26 cellular contexts compared by ENCODE assay signal in genomic region chrX:11421816-11422528, GRCh38.
DNase-seq lines count a peak whose midpoint lies in the region; ATAC-seq, FAIRE-seq and TF ChIP-seq lines count a peak whose summit lies in the region.
"Had no signal": no experiment of that assay in that cellular context is flagged by ENCODE, and none has a peak within 500 bp of the region (broad histone marks: within the 10 kb centered on the region; RNA-seq: fewer than 3 reads in every experiment).

No MANE protein-coding gene starts in this region.

- no peak for TF ChIP-seq EP300 in suprapubic skin (IDR thresholded peaks at IDR 0.05)

- intact Hi-C loops in IMR-90 (cut with micrococcal nuclease), result loop anchor here (10.0 kb wide), 1 partner anchor 277 kb away; no protein-coding TSS in a partner anchor

- dilution Hi-C loops in IMR-90 (cut with HindIII; ENCODE audit: low sequenced_read_pairs, unreplicated experiment), result no loop called here

- peaks cover 0 to 4% of the 10 kb centered on the region in 2 experiments; a peak in 1 of 4 replicates for H3K79me1 ChIP-seq in IMR-90 (ENCODE audit: low read depth in 1 of 2, low read length in 2 of 2)

- no peak overlapping the region; the same call in 2 of the 3 replicates for H2BK15ac ChIP-seq in IMR-90 (ENCODE audit: low read depth, low read length)

- no peak overlapping the region for H4K8ac ChIP-seq in IMR-90 (ENCODE audit: low read depth in 2 of 2, low read length in 2 of 2)

- H3K36me3 ChIP-seq in IMR-90 (ENCODE audit: control insufficient read depth, insufficient read depth, low read length) (no peaks in the 10 kb centered on the region), small intestine (ENCODE audit: control insufficient read depth in 2 of 2, insufficient read depth in 2 of 2, low read length in 2 of 2) (no peaks in the 10 kb centered on the region), suprapubic skin (no peaks in the 10 kb centered on the region)

- no peak overlapping the region for H2AK5ac ChIP-seq in IMR-90 (ENCODE audit: low read depth, low read length)

- H3K56ac ChIP-seq in IMR-90 (ENCODE audit: extremely low read depth, insufficient read depth, low read length), result no peak overlapping the region

- H3K4me3 ChIP-seq in IMR-90 (ENCODE audit: insufficient read depth, low read depth, low read length) (no peak overlapping the region), small intestine (ENCODE audit: low read depth in 1 of 2, low read length in 2 of 2) (no peak overlapping the region), suprapubic skin (no peak overlapping the region)
- H3K4me3 ChIP-seq: hepatocyte had no signal

- H2AFZ ChIP-seq in IMR-90 (replicated peaks; ENCODE audit: low read length, poor library complexity), result no peak overlapping the region
- H2AFZ ChIP-seq: hepatocyte had no signal

- TF ChIP-seq CTCF in IMR-90 (conservative IDR thresholded peaks at IDR 0.05; ENCODE audit: low read depth, low read length) (no peak), suprapubic skin (IDR thresholded peaks at IDR 0.05) (no peak)

- no peak for TF ChIP-seq RAD21 in IMR-90 (IDR thresholded peaks at IDR 0.05; ENCODE audit: low read length)

- H3K9me3 ChIP-seq in IMR-90 (ENCODE audit: control insufficient read depth, insufficient read depth, low read length), result no peaks in the 10 kb centered on the region
- no peaks in the 10 kb centered on the region for H3K9me3 ChIP-seq in small intestine (ENCODE audit: control insufficient read depth, low read depth)
- no peaks in the 10 kb centered on the region for H3K9me3 ChIP-seq in suprapubic skin

- CTCF ChIA-PET in IMR-90 (lab: Yijun Ruan, JAX), result no interaction called here

- peaks cover 4% of the 10 kb centered on the region for H3K9me1 ChIP-seq in IMR-90 (ENCODE audit: insufficient read depth, low read length)

- no peak overlapping the region for H2BK120ac ChIP-seq in IMR-90 (ENCODE audit: low read depth, low read length)

- no peak for ATAC-seq in IMR-90 (ENCODE audit: low read depth)
- peak; percentile 51 for ATAC-seq in stimulated activated memory B cell treated with anti-CD40 and anti-IgM and Interleukin-4, amounts not matched to agents 10 μg/mL and 1 μg/mL and 100 μg/mL, for 72 hours
- ATAC-seq: foreskin keratinocyte, HepG2, left colon had no signal

- H3K23ac ChIP-seq in IMR-90 (ENCODE audit: low read depth, low read length), result no peak overlapping the region

- no peak overlapping the region for H3K18ac ChIP-seq in IMR-90 (ENCODE audit: low read depth, low read length)

- no peak overlapping the region for H3K4me3 Mint-ChIP-seq in stimulated activated memory B cell treated with anti-CD40 and anti-IgM and Interleukin-4, amounts not matched to agents 10 μg/mL and 1 μg/mL and 100 μg/mL, for 72 hours
- H3K4me3 Mint-ChIP-seq: activated B cell treated with CpG ODN at 0.5 μM for 24 hours; activated T-helper 1 cell treated with anti-CD3 and anti-CD28 coated beads, Interleukin-12 subunit alpha, Interleukin-12 subunit beta, Interleukin-2, Interleukin-4 antibody, amounts not matched to agents 30 ng/mL and 10 ng/mL and 1 ng/mL, durations not matched to agents 14 hours and 24 hours and 36 hours; naive B cell; T-helper 2 cell treated with Interferon-gamma antibody and Interleukin-4, amounts not matched to agents 5 μg/mL and 100 μg/mL, for 36 hours had no signal

- in situ Hi-C loops in IMR-90 (cut with MboI; ENCODE audit: low sequenced_read_pairs), result no loop called here

- BruUV-seq in IMR-90 (replicated peaks; lab: Mats Ljungman, UMichigan), result no TSS peak

- 0 out of 2 replicates have a peak overlapping the region, but pooled peaks have one; percentile 19 for H3K14ac ChIP-seq in IMR-90 (replicated peaks; ENCODE audit: low read depth, low read length)

- no peak overlapping the region for H4K5ac ChIP-seq in IMR-90 (ENCODE audit: low read depth, low read length)

- no peak overlapping the region for H2AK9ac ChIP-seq in IMR-90 (replicated peaks; ENCODE audit: low read depth, low read length, poor library complexity)

- no peak for FAIRE-seq in small intestine (lab: Jason Lieb, UNC)
- FAIRE-seq: HepG2 had no signal

- no peaks in the 10 kb centered on the region for H3K27me3 ChIP-seq in IMR-90 (ENCODE audit: control insufficient read depth, insufficient read depth, low read length)
- H3K27me3 ChIP-seq in small intestine (ENCODE audit: control insufficient read depth in 2 of 2, insufficient read depth in 2 of 2, low read length in 2 of 2), result no peaks in the 10 kb centered on the region
- H3K27me3 ChIP-seq in suprapubic skin, result no peaks in the 10 kb centered on the region
- H3K27me3 ChIP-seq: hepatocyte had no signal

- H3K4ac ChIP-seq in IMR-90 (ENCODE audit: low read depth, low read length), result no peak overlapping the region

- WGBS in IMR-90 (ENCODE audit: extremely low coverage in 2 of 2, insufficient read length in 1 of 2), 2 experiments, result 17% methylated on average over 1 of the region's 5 CpGs; no CpG with 5 or more reads in 1 of the 2 experiments
- 55 to 68% (median 56%) methylated on average over 5 of the region's 5 CpGs for WGBS in small intestine, 3 donors
- WGBS in suprapubic skin, result 52% methylated on average over 5 of the region's 5 CpGs

- H3K4me1 Mint-ChIP-seq in stimulated activated memory B cell treated with anti-CD40 and anti-IgM and Interleukin-4, amounts not matched to agents 10 μg/mL and 1 μg/mL and 100 μg/mL, for 72 hours, result peaks cover 29% of the 10 kb centered on the region

- no peak overlapping the region for H3K4me2 ChIP-seq in IMR-90 (ENCODE audit: low read depth, low read length)
- H3K4me2 ChIP-seq: hepatocyte had no signal

- POLR2A ChIA-PET in IMR-90 (lab: Charles Lee; ENCODE audit: unreplicated experiment), result no interaction called here

- no peaks in the 10 kb centered on the region for H3K27me3 Mint-ChIP-seq in stimulated activated memory B cell treated with anti-CD40 and anti-IgM and Interleukin-4, amounts not matched to agents 10 μg/mL and 1 μg/mL and 100 μg/mL, for 72 hours

- no peak overlapping the region; the same call in 1 of the 2 replicates for H2BK20ac ChIP-seq in IMR-90 (ENCODE audit: low read depth, low read length)

- no peak overlapping the region for H3K9ac ChIP-seq in IMR-90 (ENCODE audit: low read depth, low read length)

- no peak for TF ChIP-seq POLR2A in IMR-90 (IDR thresholded peaks at IDR 0.05; ENCODE audit: low read depth, low read length)
- no peak for TF ChIP-seq POLR2A in suprapubic skin (IDR thresholded peaks at IDR 0.05)

- DNase-seq in IMR-90 (no peak), OCI-M1 (lab: John Stamatoyannopoulos, UW) (peak; percentile 48), fibroblast of gingiva (ENCODE audit: low read depth) (peak; percentile 21), small intestine (no peak), NCI-H774 (lab: John Stamatoyannopoulos, UW) (no peak), suprapubic skin (ENCODE audit: low spot score in 2 of 2) (no peak)
- no peak for DNase-seq in central memory CD4-positive, alpha-beta T cell
- DNase-seq: activated B cell treated with CpG ODN at 0.5 μM for 24 hours; activated naive CD4-positive, alpha-beta T cell treated with anti-CD3 and anti-CD28 coated beads, Interleukin-2, amount 50 U/mL, for 16 hours; amniotic stem cell; COR-L47; effector memory CD4-positive, alpha-beta T cell; foreskin keratinocyte; GDM1; H7; left colon; naive B cell; NCI-H1417; NCI-H2081 treated with DMSO at 0.1 percent for 48 hours; NCI-H446 treated with DMSO at 0.1 percent for 48 hours; occipital lobe had no signal

- H2BK5ac ChIP-seq in IMR-90 (ENCODE audit: low read depth, low read length, poor library complexity, severe bottlenecking), result no peak overlapping the region

- peak overlapping the region; percentile 55 for H3K27ac Mint-ChIP-seq in stimulated activated memory B cell treated with anti-CD40 and anti-IgM and Interleukin-4, amounts not matched to agents 10 μg/mL and 1 μg/mL and 100 μg/mL, for 72 hours
- H3K27ac Mint-ChIP-seq: activated B cell treated with CpG ODN at 0.5 μM for 24 hours; activated T-helper 1 cell treated with anti-CD3 and anti-CD28 coated beads, Interleukin-12 subunit alpha, Interleukin-12 subunit beta, Interleukin-2, Interleukin-4 antibody, amounts not matched to agents 30 ng/mL and 10 ng/mL and 1 ng/mL, durations not matched to agents 14 hours and 24 hours and 36 hours; naive B cell; T-helper 2 cell treated with Interferon-gamma antibody and Interleukin-4, amounts not matched to agents 5 μg/mL and 100 μg/mL, for 36 hours had no signal

- H3K4me1 ChIP-seq in IMR-90 (ENCODE audit: control insufficient read depth, insufficient read depth, low read length) (peaks cover 2% of the 10 kb centered on the region; the same call in 1 of the 2 replicates), small intestine (ENCODE audit: control insufficient read depth in 2 of 2, insufficient read depth in 1 of 2, low read depth in 1 of 2, low read length in 1 of 2) (no peaks in the 10 kb centered on the region), suprapubic skin (peaks cover 4% of the 10 kb centered on the region)
- H3K4me1 ChIP-seq: foreskin keratinocyte had no signal

- H4K91ac ChIP-seq in IMR-90 (ENCODE audit: insufficient read depth, low read depth, low read length), result no peak overlapping the region

- H3K27ac ChIP-seq in IMR-90 (ENCODE audit: insufficient read depth, low read length) (no peak overlapping the region), small intestine (ENCODE audit: low read depth in 1 of 2, low read length in 1 of 2) (peak overlapping the region in 1 of 2 donors; percentile 17), suprapubic skin (no peak overlapping the region)
- H3K27ac ChIP-seq: foreskin keratinocyte, hepatocyte had no signal

- no peaks in the 10 kb centered on the region for H4K20me1 ChIP-seq in IMR-90 (ENCODE audit: insufficient read depth, low read length)

- no peaks in the 10 kb centered on the region for H3K9me3 Mint-ChIP-seq in stimulated activated memory B cell treated with anti-CD40 and anti-IgM and Interleukin-4, amounts not matched to agents 10 μg/mL and 1 μg/mL and 100 μg/mL, for 72 hours
- H3K9me3 Mint-ChIP-seq: activated B cell treated with CpG ODN at 0.5 μM for 24 hours; activated T-helper 1 cell treated with anti-CD3 and anti-CD28 coated beads, Interleukin-12 subunit alpha, Interleukin-12 subunit beta, Interleukin-2, Interleukin-4 antibody, amounts not matched to agents 30 ng/mL and 10 ng/mL and 1 ng/mL, durations not matched to agents 14 hours and 24 hours and 36 hours; T-helper 2 cell treated with Interferon-gamma antibody and Interleukin-4, amounts not matched to agents 5 μg/mL and 100 μg/mL, for 36 hours had no signal

- no peaks in the 10 kb centered on the region for H3K36me3 Mint-ChIP-seq in stimulated activated memory B cell treated with anti-CD40 and anti-IgM and Interleukin-4, amounts not matched to agents 10 μg/mL and 1 μg/mL and 100 μg/mL, for 72 hours
- H3K36me3 Mint-ChIP-seq: naive B cell had no signal

TF ChIP-seq in IMR-90, 13 proteins besides CTCF, POLR2A, EP300 and RAD21 (continues in another document):
- TF ChIP-seq BHLHE40 (IDR thresholded peaks at IDR 0.05; ENCODE audit: low read depth, low read length), result no peak
- TF ChIP-seq, protein P1, sequence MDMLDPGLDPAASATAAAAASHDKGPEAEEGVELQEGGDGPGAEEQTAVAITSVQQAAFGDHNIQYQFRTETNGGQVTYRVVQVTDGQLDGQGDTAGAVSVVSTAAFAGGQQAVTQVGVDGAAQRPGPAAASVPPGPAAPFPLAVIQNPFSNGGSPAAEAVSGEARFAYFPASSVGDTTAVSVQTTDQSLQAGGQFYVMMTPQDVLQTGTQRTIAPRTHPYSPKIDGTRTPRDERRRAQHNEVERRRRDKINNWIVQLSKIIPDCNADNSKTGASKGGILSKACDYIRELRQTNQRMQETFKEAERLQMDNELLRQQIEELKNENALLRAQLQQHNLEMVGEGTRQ (IDR thresholded peaks at IDR 0.05; ENCODE audit: low read depth, low read length), result no peak

Comparison
In these comparisons a context has a peak if more than half of its experiments do, and no peak if none do; other contexts are left out.
1. DNase-seq: peak in OCI-M1 (single experiment) and fibroblast of gingiva (single experiment); none in IMR-90 (single experiment), small intestine (single experiment), NCI-H774 (single experiment), suprapubic skin (0 of 2) and central memory CD4-positive, alpha-beta T cell (single experiment).